8 cellular contexts compared by ENCODE assay signal in the genomic region with DNA sequence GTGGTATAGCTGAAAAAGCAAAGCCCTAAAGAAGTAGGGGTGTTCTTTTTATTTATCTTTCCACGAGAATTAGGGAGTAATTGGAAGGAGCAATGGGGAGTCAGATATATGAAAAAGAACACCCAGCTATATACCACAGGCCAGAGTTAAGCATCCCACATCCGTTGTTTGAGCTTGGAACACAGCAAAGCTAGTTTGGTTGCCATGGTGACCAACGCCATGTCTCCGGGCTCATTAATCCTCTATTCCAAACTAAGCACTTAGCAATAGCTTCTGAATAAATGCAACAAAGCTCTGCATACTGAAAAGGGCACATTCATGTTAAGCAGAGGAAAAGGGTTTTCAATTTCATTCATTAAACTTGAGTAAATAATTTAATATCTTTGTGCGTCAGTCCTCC. TPM values are rescaled to one million over a fixed set of nuclear protein-coding genes. Genes with fewer than 3 reads are reported as not detected.
A peak's percentile ranks its signal among the peaks of the same experiment; 100 is the strongest.
DNase-seq lines count a peak whose midpoint lies in the region; ATAC-seq and TF ChIP-seq lines count a peak whose summit lies in the region.

No MANE protein-coding gene starts in this region.

- H3K27me3 Mint-ChIP-seq in naive thymus-derived CD8-positive, alpha-beta T cell = peaks cover 0 to 8% (median 2%) of the 10 kb centered on the region in 5 donors

- no peak overlapping the region for H3K4me3 Mint-ChIP-seq in naive thymus-derived CD8-positive, alpha-beta T cell

- no peak for TF ChIP-seq CTCF in vagina (IDR thresholded peaks at IDR 0.05)

- H3K27ac Mint-ChIP-seq in naive thymus-derived CD8-positive, alpha-beta T cell = no peak overlapping the region

- peaks cover 6% of the 10 kb centered on the region for H3K4me1 ChIP-seq in vagina

- H3K27ac ChIP-seq in SK-N-MC (no peak overlapping the region), vagina (no peak overlapping the region)

- no peaks in the 10 kb centered on the region for H3K9me3 ChIP-seq in SK-N-MC (ENCODE audit: low read depth, low read length)
- no peaks in the 10 kb centered on the region for H3K9me3 ChIP-seq in vagina

- POLR2A ChIA-PET in naive thymus-derived CD8-positive, alpha-beta T cell (lab: Charles Lee) = no interaction called here

- ATAC-seq in GM19438 (IDR thresholded peaks at IDR 0.05; ENCODE audit: low read depth, unreplicated experiment) (peak; percentile 45), HG03469 (IDR thresholded peaks at IDR 0.05; ENCODE audit: unreplicated experiment) (peak; percentile 42)
- no peak for ATAC-seq in naive thymus-derived CD8-positive, alpha-beta T cell

- intact Hi-C loops in vagina (cut with DNase I) = no loop called here

- H3K4me1 Mint-ChIP-seq in naive thymus-derived CD8-positive, alpha-beta T cell = peaks cover 0 to 4% (median under 1%) of the 10 kb centered on the region in 4 donors

- H3K4me3 ChIP-seq in SK-N-MC = no peak overlapping the region
- no peak overlapping the region for H3K4me3 ChIP-seq in vagina

- DNase-seq in SK-N-MC (ENCODE audit: low read depth, low spot score) (peak; percentile 40), iPS-NIHi11 (ENCODE audit: low spot score) (peak; percentile 64), vagina (ENCODE audit: extremely low spot score in 2 of 2) (no peak), Kasumi-1 (lab: John Stamatoyannopoulos, UW) (no peak), activated gamma-delta T cell (lab: John Stamatoyannopoulos, UW) (no peak)
- no peak for DNase-seq in naive thymus-derived CD8-positive, alpha-beta T cell

- H3K27me3 ChIP-seq in vagina = no peaks in the 10 kb centered on the region

- no peaks in the 10 kb centered on the region for H3K36me3 Mint-ChIP-seq in naive thymus-derived CD8-positive, alpha-beta T cell

- TF ChIP-seq POLR2A in vagina (IDR thresholded peaks at IDR 0.05) = no peak

- no peaks in the 10 kb centered on the region for H3K9me3 Mint-ChIP-seq in naive thymus-derived CD8-positive, alpha-beta T cell

- H3K36me3 ChIP-seq in SK-N-MC (ENCODE audit: insufficient read depth, low read length) (no peaks in the 10 kb centered on the region), vagina (no peaks in the 10 kb centered on the region)

- H3K9ac ChIP-seq in SK-N-MC (ENCODE audit: insufficient read length) = no peak overlapping the region

RNA-seq across cellular contexts. Expression of gene ASB4, which starts 23.5 kb away (rescaled TPM):
- total RNA-seq in naive thymus-derived CD8-positive, alpha-beta T cell = not detected
- polyA plus RNA-seq in naive thymus-derived CD8-positive, alpha-beta T cell = not detected
- total RNA-seq in vagina = 0.25 TPM

Comparison
In these comparisons a context has a peak if more than half of its experiments do, and no peak if none do; other contexts are left out.
1. ATAC-seq: peak in GM19438 (single experiment) and HG03469 (single experiment); none in naive thymus-derived CD8-positive, alpha-beta T cell (0 of 2).
2. DNase-seq: peak in SK-N-MC (single experiment) and iPS-NIHi11 (single experiment); none in naive thymus-derived CD8-positive, alpha-beta T cell (0 of 10), vagina (0 of 2), Kasumi-1 (0 of 2) and activated gamma-delta T cell (single experiment).